ENCODE assay signal across 8 cellular contexts in the genomic region with DNA sequence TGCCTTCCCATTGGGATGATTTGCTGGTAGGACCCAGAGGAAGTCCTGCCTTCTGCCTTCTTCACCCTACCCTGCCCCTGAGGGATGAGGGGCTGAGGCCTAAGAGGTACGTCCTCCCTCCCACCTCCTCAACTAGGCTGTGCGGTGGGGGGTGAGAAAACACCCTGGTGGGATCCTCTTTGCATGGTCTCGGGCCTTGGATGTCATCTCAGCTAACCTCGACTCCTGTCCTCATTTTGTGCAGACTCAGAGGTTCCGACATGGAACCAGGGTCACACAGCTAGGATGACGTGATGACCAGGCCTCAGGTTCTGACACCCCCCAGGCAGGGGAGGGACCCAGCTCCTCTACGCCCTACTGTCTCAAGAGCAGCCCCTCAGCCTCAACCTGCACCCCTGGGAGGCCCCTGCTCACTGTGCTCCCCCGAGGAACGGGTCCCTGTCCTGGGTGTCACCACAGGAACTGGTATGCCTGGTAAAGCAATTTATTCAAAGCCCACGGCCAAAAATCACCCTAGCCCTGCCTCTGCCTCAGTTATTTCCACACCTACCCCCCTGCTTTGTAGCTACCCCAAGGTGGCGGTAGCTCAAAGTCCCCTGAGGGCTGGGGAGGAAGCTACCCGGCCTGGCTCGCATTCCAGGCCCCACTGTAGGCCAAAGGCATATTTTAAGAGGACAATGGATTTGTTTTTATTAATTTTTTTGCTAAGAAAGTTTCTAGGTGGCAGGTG. TPM values are rescaled to one million over a fixed set of nuclear protein-coding genes. Genes with fewer than 3 reads are reported as not detected.
DNase-seq lines count a peak whose midpoint lies in the region; ATAC-seq, FAIRE-seq and TF ChIP-seq lines count a peak whose summit lies in the region.

No MANE protein-coding gene starts in this region.

- H3K4me3 Mint-ChIP-seq in activated CD4-positive, alpha-beta T cell treated with anti-CD3 and anti-CD28 coated beads, Interleukin-2, amount 10 ng/mL, durations not matched to agents 7 days and 5 days: no peak overlapping the region

- POLR2A ChIA-PET in activated CD4-positive, alpha-beta T cell treated with anti-CD3 and anti-CD28 coated beads, Interleukin-2, amount 10 ng/mL, durations not matched to agents 7 days and 5 days (lab: Charles Lee): interaction anchor here (0.5 kb wide), 1 partner anchor 50 kb away, joined by 3 read pairs; no protein-coding TSS in a partner anchor
- POLR2A ChIA-PET in GM12878 (lab: Charles Lee): interaction anchor here (1.0 to 2.5 kb wide), 5 partner anchors 10 to 62 kb away, joined by 3 to 7 read pairs (median 3); partner anchors contain the start of genes GALK1 and UNK

- H3K27ac ChIP-seq in GM12878 (ENCODE audit: control insufficient read depth, insufficient read depth) (no peak overlapping the region), lung (ENCODE audit: low read depth in 1 of 2, low read length in 1 of 2) (peak overlapping the region; percentile 78 to 80), thymus (ENCODE audit: low read depth) (peak overlapping the region; percentile 71)

- ATAC-seq in GM12878 (no peak), lung (ENCODE audit: insufficient read depth, low FRiP score) (no peak)

- FAIRE-seq in GM12878 (lab: Jason Lieb, UNC): no peak

- H3K9me3 Mint-ChIP-seq in activated CD4-positive, alpha-beta T cell treated with anti-CD3 and anti-CD28 coated beads, Interleukin-2, amount 10 ng/mL, durations not matched to agents 7 days and 5 days: no peaks in the 10 kb centered on the region

- H2AFZ ChIP-seq in GM12878 (ENCODE audit: control insufficient read depth, low read depth, low read length): no peak overlapping the region

- H3K4me3 ChIP-seq in GM12878 (no peak overlapping the region), lung (no peak overlapping the region), thymus (ENCODE audit: low read length) (no peak overlapping the region)

- in situ Hi-C loops in GM12878 (cut with MboI): no loop called here

- RAD21 ChIA-PET in GM12878 (lab: Charles Lee; ENCODE audit: unreplicated experiment): interaction anchor here (1.0 to 2.0 kb wide), 8 partner anchors 18 to 73 kb away, joined by 3 to 10 read pairs (median 4); partner anchors contain the start of genes GALK1 and UNK

- H3K27me3 ChIP-seq in GM12878 (replicated peaks in 1 of 2; ENCODE audit: control insufficient read depth in 2 of 2, insufficient read depth in 2 of 2, low read length in 1 of 2): no peaks in the 10 kb centered on the region
- H3K27me3 ChIP-seq in lung (ENCODE audit: control insufficient read depth, insufficient read depth): no peaks in the 10 kb centered on the region
- H3K27me3 ChIP-seq in thymus (ENCODE audit: control insufficient read depth, insufficient read depth): no peaks in the 10 kb centered on the region

- TF ChIP-seq CTCF in GM12878 (IDR thresholded peaks at IDR 0.05 in 2 of 3, conservative IDR thresholded peaks at IDR 0.05 in 1 of 3; ENCODE audit: control insufficient read depth in 2 of 3, extremely low read depth in 1 of 3, insufficient read depth in 1 of 3, low read depth in 3 of 3, low read length in 3 of 3): no peak
- TF ChIP-seq CTCF in lung (IDR thresholded peaks at IDR 0.05; ENCODE audit: control extremely low read depth, extremely low read depth): no peak

- H3K4me1 ChIP-seq in GM12878 (ENCODE audit: control insufficient read depth, insufficient read depth, low read length): no peaks in the 10 kb centered on the region
- H3K4me1 ChIP-seq in lung (ENCODE audit: control insufficient read depth in 2 of 2, insufficient read depth in 2 of 2, low read length in 2 of 2): peaks cover 0 to 2% of the 10 kb centered on the region in 2 donors
- peaks cover 7% of the 10 kb centered on the region for H3K4me1 ChIP-seq in thymus (ENCODE audit: control insufficient read depth, insufficient read depth, low read length)

- H3K27ac Mint-ChIP-seq in activated CD4-positive, alpha-beta T cell treated with anti-CD3 and anti-CD28 coated beads, Interleukin-2, amount 10 ng/mL, durations not matched to agents 7 days and 5 days: peak overlapping the region; percentile 76

- peaks cover 19% of the 10 kb centered on the region for H3K36me3 Mint-ChIP-seq in activated CD4-positive, alpha-beta T cell treated with anti-CD3 and anti-CD28 coated beads, Interleukin-2, amount 10 ng/mL, durations not matched to agents 7 days and 5 days (ENCODE audit: low read depth)

- no peak for TF ChIP-seq EP300 in GM12878 (IDR thresholded peaks at IDR 0.05; ENCODE audit: borderline replicate concordance in 1 of 2, control insufficient read depth in 1 of 2, low read depth in 2 of 2, low read length in 2 of 2)

- no peak overlapping the region for H3K9ac ChIP-seq in GM12878 (ENCODE audit: control insufficient read depth, insufficient read depth, low read length)

- 82% methylated on average over 13 of the region's 13 CpGs for WGBS in GM12878 (ENCODE audit: insufficient coverage, insufficient replicate concordance, low lambda C conversion rate, missing lambda C conversion rate)
- 73 to 80% methylated on average over 13 of the region's 13 CpGs for WGBS in lung, 2 donors
- whole genome bisulfite sequencing in thymus: 88% methylated on average over 13 of the region's 13 CpGs

- no TSS peak for BruUV-seq in GM12878 (replicated peaks; lab: Mats Ljungman, UMichigan)

- peak; percentile 24 for TF ChIP-seq POLR2A in GM12878 (IDR thresholded peaks at IDR 0.05; ENCODE audit: low read depth, low read length)

- DNase-seq in activated CD4-positive, alpha-beta T cell treated with anti-CD3 and anti-CD28 coated beads, Interleukin-2, amount 10 ng/mL, durations not matched to agents 7 days and 5 days: no peak
- no peak for DNase-seq in activated CD4-positive, alpha-beta T cell treated with anti-CD3 and anti-CD28 coated beads for 48 hours
- DNase-seq in GM12878 (ENCODE audit: low read depth, low spot score): no peak
- DNase-seq in lung (ENCODE audit: low spot score): no peak
- no peak for DNase-seq in NCI-H510A (lab: John Stamatoyannopoulos, UW)
- no peak for DNase-seq in SHP77 treated with DMSO at 0.1 percent for 48 hours (lab: John Stamatoyannopoulos, UW)
- no peak for DNase-seq in activated CD4-positive, alpha-beta T cell treated with anti-CD3 and anti-CD28 coated beads for 1 hour

- no peaks in the 10 kb centered on the region for H3K27me3 Mint-ChIP-seq in activated CD4-positive, alpha-beta T cell treated with anti-CD3 and anti-CD28 coated beads, Interleukin-2, amount 10 ng/mL, durations not matched to agents 7 days and 5 days

- intact Hi-C loops in GM12878 (cut with micrococcal nuclease; ENCODE audit: unreplicated experiment): no loop called here

- TF ChIP-seq RAD21 in GM12878 (IDR thresholded peaks at IDR 0.05; ENCODE audit: insufficient read depth, low read depth, low read length): no peak

- peaks cover 5 to 8% of the 10 kb centered on the region in 2 experiments; a peak in 3 of 4 replicates for H3K36me3 ChIP-seq in GM12878 (ENCODE audit: control insufficient read depth in 2 of 2, insufficient read depth in 2 of 2, low read length in 1 of 2)
- H3K36me3 ChIP-seq in lung (ENCODE audit: control insufficient read depth in 2 of 2, insufficient read depth in 2 of 2, low read length in 2 of 2): peaks cover 0 to 59% of the 10 kb centered on the region in 2 donors
- H3K36me3 ChIP-seq in thymus (ENCODE audit: control insufficient read depth, insufficient read depth): peaks cover 80% of the 10 kb centered on the region

- no peaks in the 10 kb centered on the region for H4K20me1 ChIP-seq in GM12878 (ENCODE audit: control insufficient read depth, insufficient read depth)

- no peak overlapping the region for H3K4me2 ChIP-seq in GM12878 (ENCODE audit: control insufficient read depth, insufficient read depth)

- H3K9me3 ChIP-seq in GM12878 (replicated peaks; ENCODE audit: control insufficient read depth, insufficient read depth, low read length) (no peaks in the 10 kb centered on the region), lung (ENCODE audit: control insufficient read depth in 2 of 2, insufficient read depth in 1 of 2, low read length in 1 of 2) (no peaks in the 10 kb centered on the region), thymus (ENCODE audit: control insufficient read depth) (no peaks in the 10 kb centered on the region)

- H3K4me1 Mint-ChIP-seq in activated CD4-positive, alpha-beta T cell treated with anti-CD3 and anti-CD28 coated beads, Interleukin-2, amount 10 ng/mL, durations not matched to agents 7 days and 5 days: peaks cover 25% of the 10 kb centered on the region

- no peaks in the 10 kb centered on the region for H3K79me2 ChIP-seq in GM12878 (ENCODE audit: control insufficient read depth, insufficient read depth, low read length)

- CTCF ChIA-PET in activated CD4-positive, alpha-beta T cell treated with anti-CD3 and anti-CD28 coated beads, Interleukin-2, amount 10 ng/mL, durations not matched to agents 7 days and 5 days (lab: Charles Lee): interaction anchor here (0.6 to 3.3 kb wide), 15 partner anchors 10 to 898 kb away, joined by 3 to 14 read pairs (median 5); partner anchors contain the start of gene UNC13D
- CTCF ChIA-PET in GM12878 (lab: Yijun Ruan, JAX): interaction anchor here (0.6 to 5.9 kb wide), 21 partner anchors 18 to 77 kb away, joined by 3 to 63 read pairs (median 5); partner anchors contain the start of genes GALK1 and UNK

- SMC1A ChIA-PET in GM12878 (lab: Charles Lee; ENCODE audit: uncharacterized antibody, unreplicated experiment): interaction anchor here (1.0 to 1.4 kb wide), 6 partner anchors 8 to 73 kb away, joined by 3 to 10 read pairs (median 4); partner anchors contain the start of genes GALK1 and UNK

RNA-seq across cellular contexts. Expression of gene UNC13D, which starts 17.5 kb away (rescaled TPM):
- total RNA-seq in activated CD4-positive, alpha-beta T cell treated with anti-CD3 and anti-CD28 coated beads, Interleukin-2, amount 10 ng/mL, durations not matched to agents 7 days and 5 days: 100 to 1,000 TPM; 161 to 182 TPM
- total RNA-seq in GM12878 (2013; cell fraction: nucleolus; rRNA removed): 128 and 142 TPM in 2 replicates
- total RNA-seq in GM12878 (2014; rRNA removed) (37.9 and 45.2 TPM in 2 replicates), GM12878 (2014; rRNA removed; fragmentation: Illumina TruSeq; extraction: Trizol) (10.0 and 10.3 TPM in 2 replicates), GM12878 (2021) (58.6 and 63.9 TPM in 2 replicates), lung (100 to 1,000 TPM in 1 of 2 donors, 10 to 100 TPM in 1; 56.6 to 110 TPM)
- 46.6 TPM for polyA plus RNA-seq in GM12878 (2011; ENCODE audit: low read depth)
- polyA plus RNA-seq in GM12878 (2011; rRNA removed) (9.2 and 15.5 TPM in 2 replicates), GM12878 (2014; fragmentation: Illumina TruSeq; extraction: Trizol) (4.0 and 14.4 TPM in 2 replicates), GM12878 (2014; fragmentation: Nextera tagmentation; extraction: Ambion mirVana) (1 to 10 TPM in 1 of 2 experiments, under 1 TPM in 1; 0.32 to 1.6 TPM), GM12878 (2014; rRNA removed) (37.1 and 46.0 TPM in 2 replicates), GM12878 (2016; fragmentation: Nextera tagmentation; extraction: Ambion mirVana) (10 to 100 TPM; 34.9 to 37.4 TPM), lung (10 to 100 TPM; 61.2 to 85.2 TPM), thymus (59.1 TPM)
- polyA plus RNA-seq in GM12878 (2011; cell fraction: cytosol; rRNA removed): 11.1 and 15.5 TPM in 2 replicates
- polyA plus RNA-seq in GM12878 (2011; cell fraction: nucleus; rRNA removed): 157 and 179 TPM in 2 replicates
- 42.6 and 46.6 TPM in 2 replicates for polyA plus RNA-seq in GM12878 (2012)
- polyA minus RNA-seq in GM12878 (2011; rRNA and poly(A)+ RNA removed): 12.5 and 23.1 TPM in 2 replicates
- 9.7 and 12.6 TPM in 2 replicates for polyA minus RNA-seq in GM12878 (2011; cell fraction: cytosol; rRNA and poly(A)+ RNA removed)
- 47.1 and 66.4 TPM in 2 replicates for polyA minus RNA-seq in GM12878 (2011; cell fraction: nucleus; rRNA and poly(A)+ RNA removed)

RNA-seq across cellular contexts. Expression of gene WBP2, which starts 28.4 kb away (rescaled TPM):
- total RNA-seq in activated CD4-positive, alpha-beta T cell treated with anti-CD3 and anti-CD28 coated beads, Interleukin-2, amount 10 ng/mL, durations not matched to agents 7 days and 5 days: 10 to 100 TPM; 76.8 to 83.5 TPM
- total RNA-seq in GM12878 (2013; cell fraction: nucleolus; rRNA removed): 24.5 and 27.7 TPM in 2 replicates
- total RNA-seq in GM12878 (2014; rRNA removed) (26.0 and 28.4 TPM in 2 replicates), GM12878 (2014; rRNA removed; fragmentation: Illumina TruSeq; extraction: Trizol) (11.8 and 12.1 TPM in 2 replicates), GM12878 (2021) (53.9 and 56.4 TPM in 2 replicates), lung (100 to 1,000 TPM in 1 of 2 donors, 10 to 100 TPM in 1; 67.2 to 127 TPM)
- 45.2 TPM for polyA plus RNA-seq in GM12878 (2011; ENCODE audit: low read depth)
- polyA plus RNA-seq in GM12878 (2011; rRNA removed) (12.7 and 18.6 TPM in 2 replicates), GM12878 (2014; fragmentation: Illumina TruSeq; extraction: Trizol) (40.8 and 53.4 TPM in 2 replicates), GM12878 (2014; fragmentation: Nextera tagmentation; extraction: Ambion mirVana) (1 to 10 TPM; 1.5 to 3.0 TPM), GM12878 (2014; rRNA removed) (26.6 and 30.9 TPM in 2 replicates), GM12878 (2016; fragmentation: Nextera tagmentation; extraction: Ambion mirVana) (10 to 100 TPM; 49.8 to 57.3 TPM), lung (100 to 1,000 TPM; 143 to 195 TPM), thymus (96.9 TPM)
- polyA plus RNA-seq in GM12878 (2011; cell fraction: cytosol; rRNA removed): 18.8 and 21.9 TPM in 2 replicates
- polyA plus RNA-seq in GM12878 (2011; cell fraction: nucleus; rRNA removed): 60.2 and 65.4 TPM in 2 replicates
- 80.3 and 82.1 TPM in 2 replicates for polyA plus RNA-seq in GM12878 (2012)
- 20.7 and 21.9 TPM in 2 replicates for polyA minus RNA-seq in GM12878 (2011; rRNA and poly(A)+ RNA removed)
- polyA minus RNA-seq in GM12878 (2011; cell fraction: cytosol; rRNA and poly(A)+ RNA removed): 11.9 and 13.1 TPM in 2 replicates
- 21.2 and 23.5 TPM in 2 replicates for polyA minus RNA-seq in GM12878 (2011; cell fraction: nucleus; rRNA and poly(A)+ RNA removed)

RNA-seq across cellular contexts. Expression of gene UNK, which starts 42.1 kb away (rescaled TPM):
- 10 to 100 TPM; 27.1 to 28.7 TPM for total RNA-seq in activated CD4-positive, alpha-beta T cell treated with anti-CD3 and anti-CD28 coated beads, Interleukin-2, amount 10 ng/mL, durations not matched to agents 7 days and 5 days
- 197 and 212 TPM in 2 replicates for total RNA-seq in GM12878 (2013; cell fraction: nucleolus; rRNA removed)
- total RNA-seq in GM12878 (2014; rRNA removed) (26.7 and 32.6 TPM in 2 replicates), GM12878 (2014; rRNA removed; fragmentation: Illumina TruSeq; extraction: Trizol) (23.8 and 25.9 TPM in 2 replicates), GM12878 (2021) (32.2 and 34.5 TPM in 2 replicates), lung (10 to 100 TPM; 32.8 to 72.4 TPM)
- 6.2 TPM for polyA plus RNA-seq in GM12878 (2011; ENCODE audit: low read depth)
- polyA plus RNA-seq in GM12878 (2011; rRNA removed) (30.8 and 33.2 TPM in 2 replicates), GM12878 (2014; fragmentation: Illumina TruSeq; extraction: Trizol) (25.2 and 26.9 TPM in 2 replicates), GM12878 (2014; fragmentation: Nextera tagmentation; extraction: Ambion mirVana) (10 to 100 TPM in 1 of 2 experiments, 1 to 10 TPM in 1; 8.9 to 11.9 TPM), GM12878 (2014; rRNA removed) (29.7 and 31.1 TPM in 2 replicates), GM12878 (2016; fragmentation: Nextera tagmentation; extraction: Ambion mirVana) (10 to 100 TPM; 27.6 to 27.8 TPM), lung (10 to 100 TPM; 15.5 to 18.7 TPM), thymus (31.6 TPM)
- 17.2 and 20.1 TPM in 2 replicates for polyA plus RNA-seq in GM12878 (2011; cell fraction: cytosol; rRNA removed)
- 36.8 and 48.3 TPM in 2 replicates for polyA plus RNA-seq in GM12878 (2011; cell fraction: nucleus; rRNA removed)
- 18.8 and 20.3 TPM in 2 replicates for polyA plus RNA-seq in GM12878 (2012)
- 48.5 and 52.4 TPM in 2 replicates for polyA minus RNA-seq in GM12878 (2011; rRNA and poly(A)+ RNA removed)
- polyA minus RNA-seq in GM12878 (2011; cell fraction: cytosol; rRNA and poly(A)+ RNA removed): 11.5 and 12.8 TPM in 2 replicates
- polyA minus RNA-seq in GM12878 (2011; cell fraction: nucleus; rRNA and poly(A)+ RNA removed): 41.1 and 51.5 TPM in 2 replicates

RNA-seq across cellular contexts. Expression of gene TRIM47, which starts 51.7 kb away (rescaled TPM):
- 10 to 100 TPM; 33.9 to 43.4 TPM for total RNA-seq in activated CD4-positive, alpha-beta T cell treated with anti-CD3 and anti-CD28 coated beads, Interleukin-2, amount 10 ng/mL, durations not matched to agents 7 days and 5 days
- 4.6 and 7.4 TPM in 2 replicates for total RNA-seq in GM12878 (2013; cell fraction: nucleolus; rRNA removed)
- 9.6 and 9.8 TPM in 2 replicates for total RNA-seq in GM12878 (2014; rRNA removed)
- 3.7 and 4.3 TPM in 2 replicates for total RNA-seq in GM12878 (2014; rRNA removed; fragmentation: Illumina TruSeq; extraction: Trizol)
- 8.6 and 9.8 TPM in 2 replicates for total RNA-seq in GM12878 (2021)
- 0.16 TPM for polyA plus RNA-seq in GM12878 (2011; ENCODE audit: low read depth)
- polyA plus RNA-seq in GM12878 (2011; rRNA removed): 0.12 and 0.35 TPM in 2 replicates
- polyA plus RNA-seq in GM12878 (2011; cell fraction: cytosol; rRNA removed): 0.64 and 0.93 TPM in 2 replicates
- polyA plus RNA-seq in GM12878 (2011; cell fraction: nucleus; rRNA removed): 0.48 and 1.5 TPM in 2 replicates
- 0.67 and 0.97 TPM in 2 replicates for polyA plus RNA-seq in GM12878 (2012)
- polyA plus RNA-seq in GM12878 (2014; fragmentation: Illumina TruSeq; extraction: Trizol): 0.84 and 4.6 TPM in 2 replicates
- polyA plus RNA-seq in GM12878 (2014; fragmentation: Nextera tagmentation; extraction: Ambion mirVana): 1 to 10 TPM in 1 of 2 experiments, under 1 TPM in 1; 0.79 to 1.8 TPM
- polyA plus RNA-seq in GM12878 (2014; rRNA removed): 8.4 and 11.3 TPM in 2 replicates
- polyA plus RNA-seq in GM12878 (2016; fragmentation: Nextera tagmentation; extraction: Ambion mirVana): 1 to 10 TPM; 6.1 to 9.7 TPM
- not detected in 2 replicates for polyA minus RNA-seq in GM12878 (2011; rRNA and poly(A)+ RNA removed)
- polyA minus RNA-seq in GM12878 (2011; cell fraction: cytosol; rRNA and poly(A)+ RNA removed): 0.73 TPM in 1 of 2 replicates, not detected in the other
- polyA minus RNA-seq in GM12878 (2011; cell fraction: nucleus; rRNA and poly(A)+ RNA removed): 0.96 and 0.97 TPM in 2 replicates
- 10 to 100 TPM; 23.5 to 78.3 TPM for total RNA-seq in lung
- 10 to 100 TPM; 22.9 to 32.4 TPM for polyA plus RNA-seq in lung
- polyA plus RNA-seq in thymus: 22.8 TPM
